ENCODE assay signal across 8 cellular contexts in genomic region chr5:42912184-42912766, GRCh38.
A peak's percentile ranks its signal among the peaks of the same experiment; 100 is the strongest.
DNase-seq lines count a peak whose midpoint lies in the region; ATAC-seq and TF ChIP-seq lines count a peak whose summit lies in the region.

No MANE protein-coding gene starts in this region.

- H3K27me3 ChIP-seq in CD4-positive, CD25-positive, alpha-beta regulatory T cell (ENCODE audit: control insufficient read depth, insufficient read depth, low read length) = peaks cover 5% of the 10 kb centered on the region
- no peaks in the 10 kb centered on the region for H3K27me3 ChIP-seq in HCT116 (ENCODE audit: insufficient read depth, low read length)

- peak; percentile 36 to 38 for ATAC-seq in CD4-positive, CD25-positive, alpha-beta regulatory T cell (ENCODE audit: low read depth in 2 of 2)
- ATAC-seq in HCT116 = peak; percentile 66
- no peak for ATAC-seq in GM21723 (IDR thresholded peaks at IDR 0.05; ENCODE audit: unreplicated experiment)
- ATAC-seq in HG03097 (IDR thresholded peaks at IDR 0.05; ENCODE audit: low FRiP score, unreplicated experiment) = no peak
- no peak for ATAC-seq in stimulated activated effector memory CD8-positive, alpha-beta T cell treated with anti-CD3 and anti-CD28 coated beads, Interleukin-12 subunit alpha, Interleukin-12 subunit beta, amount 100 ng/mL, for 72 hours

- peak; percentile 28 to 67 (median 63) for DNase-seq in CD4-positive, CD25-positive, alpha-beta regulatory T cell
- DNase-seq in HCT116 (ENCODE audit: low read depth, low spot score) (peak; percentile 51), OCI-M1 (lab: John Stamatoyannopoulos, UW) (peak; percentile 84), amniotic epithelial cell (ENCODE audit: low read depth) (peak; percentile 52), midbrain (lab: John Stamatoyannopoulos, UW) (peak; percentile 13)
- DNase-seq in stimulated activated effector memory CD8-positive, alpha-beta T cell treated with anti-CD3 and anti-CD28 coated beads, Interleukin-12 subunit alpha, Interleukin-12 subunit beta, amount 100 ng/mL, for 72 hours (ENCODE audit: low spot score in 2 of 2) = no peak

- no peaks in the 10 kb centered on the region for H3K9me3 Mint-ChIP-seq in CD4-positive, CD25-positive, alpha-beta regulatory T cell
- no peaks in the 10 kb centered on the region for H3K9me3 Mint-ChIP-seq in stimulated activated effector memory CD8-positive, alpha-beta T cell treated with anti-CD3 and anti-CD28 coated beads, Interleukin-12 subunit alpha, Interleukin-12 subunit beta, amount 100 ng/mL, for 72 hours

- H3K4me3 ChIP-seq in CD4-positive, CD25-positive, alpha-beta regulatory T cell (ENCODE audit: low read depth, low read length) = no peak overlapping the region
- peak overlapping the region; percentile 11 to 26; a peak in 2 of 4 replicates for H3K4me3 ChIP-seq in HCT116 (replicated peaks in 1 of 2; ENCODE audit: low read depth in 1 of 2, low read length in 2 of 2)

- no peak for TF ChIP-seq POLR2A in HCT116 (IDR thresholded peaks at IDR 0.05; ENCODE audit: borderline replicate concordance, extremely low read depth, insufficient read depth, insufficient read length)

- H3K27me3 Mint-ChIP-seq in CD4-positive, CD25-positive, alpha-beta regulatory T cell = peaks cover 13% of the 10 kb centered on the region

- no TSS peak for BruUV-seq in HCT116 (replicated peaks; lab: Mats Ljungman, UMichigan)

- H3K9me3 ChIP-seq in CD4-positive, CD25-positive, alpha-beta regulatory T cell (ENCODE audit: control insufficient read depth in 2 of 2, low read length in 2 of 2) = no peaks in the 10 kb centered on the region
- H3K9me3 ChIP-seq in HCT116 (ENCODE audit: control insufficient read depth in 1 of 2, insufficient read depth in 1 of 2, low read depth in 1 of 2, low read length in 2 of 2) = no peaks in the 10 kb centered on the region

- H3K27ac Mint-ChIP-seq in CD4-positive, CD25-positive, alpha-beta regulatory T cell = peak overlapping the region in 1 of 3 donors; percentile 37
- H3K27ac Mint-ChIP-seq in stimulated activated effector memory CD8-positive, alpha-beta T cell treated with anti-CD3 and anti-CD28 coated beads, Interleukin-12 subunit alpha, Interleukin-12 subunit beta, amount 100 ng/mL, for 72 hours = no peak overlapping the region

- peak; percentile 86 for TF ChIP-seq RAD21 in HCT116 (IDR thresholded peaks at IDR 0.05; ENCODE audit: low read depth)

- H3K36me3 Mint-ChIP-seq in CD4-positive, CD25-positive, alpha-beta regulatory T cell = no peaks in the 10 kb centered on the region
- peaks cover 15% of the 10 kb centered on the region for H3K36me3 Mint-ChIP-seq in stimulated activated effector memory CD8-positive, alpha-beta T cell treated with anti-CD3 and anti-CD28 coated beads, Interleukin-12 subunit alpha, Interleukin-12 subunit beta, amount 100 ng/mL, for 72 hours

- H2AFZ ChIP-seq in HCT116 (ENCODE audit: low read depth, low read length, poor library complexity, severe bottlenecking) = peak overlapping the region; percentile 97

- no peaks in the 10 kb centered on the region for H3K36me3 ChIP-seq in CD4-positive, CD25-positive, alpha-beta regulatory T cell (ENCODE audit: control insufficient read depth, insufficient read depth, low read length)
- H3K36me3 ChIP-seq in HCT116 (ENCODE audit: control insufficient read depth in 1 of 2, insufficient read depth in 2 of 2, low read length in 2 of 2) = no peaks in the 10 kb centered on the region

- POLR2A ChIA-PET in HCT116 (lab: Charles Lee) = interaction anchor here (0.9 to 1.3 kb wide), 3 partner anchors 58 to 572 kb away, joined by 3 read pairs; partner anchors contain the start of gene TMEM267

- peaks cover 10 to 18% (median 15%) of the 10 kb centered on the region in 4 donors for H3K4me1 Mint-ChIP-seq in CD4-positive, CD25-positive, alpha-beta regulatory T cell
- H3K4me1 Mint-ChIP-seq in stimulated activated effector memory CD8-positive, alpha-beta T cell treated with anti-CD3 and anti-CD28 coated beads, Interleukin-12 subunit alpha, Interleukin-12 subunit beta, amount 100 ng/mL, for 72 hours = peaks cover 15% of the 10 kb centered on the region

- RAD21 ChIA-PET in HCT116 (lab: Charles Lee; ENCODE audit: low non-redundant PET in 1 of 2, low total read pairs in 2 of 2, uncharacterized antibody in 2 of 2, unreplicated experiment in 2 of 2) = interaction anchor here (0.6 to 2.6 kb wide), 5 partner anchors 58 to 477 kb away, joined by 3 to 22 read pairs (median 4); no protein-coding TSS in a partner anchor

- H3K4me2 ChIP-seq in HCT116 (ENCODE audit: low read length) = peak overlapping the region; percentile 56

- H3K27ac ChIP-seq in CD4-positive, CD25-positive, alpha-beta regulatory T cell (ENCODE audit: insufficient read depth, low read length, poor library complexity, severe bottlenecking) = no peak overlapping the region
- H3K27ac ChIP-seq in HCT116 (ENCODE audit: low read depth, low read length) = no peak overlapping the region

- CTCF ChIA-PET in HCT116 (lab: Charles Lee) = interaction anchor here (0.6 to 3.5 kb wide), 14 partner anchors 11 to 572 kb away, joined by 3 to 47 read pairs (median 6); partner anchors contain the start of genes TMEM267 and ZNF131

- peak; percentile 62 to 85 (median 69) for TF ChIP-seq CTCF in HCT116 (IDR thresholded peaks at IDR 0.05 in 2 of 3, conservative IDR thresholded peaks at IDR 0.05 in 1 of 3; ENCODE audit: borderline replicate concordance in 1 of 3, insufficient read depth in 1 of 3, low read depth in 2 of 3, low read length in 2 of 3)

- peaks cover 11% of the 10 kb centered on the region for H3K4me1 ChIP-seq in CD4-positive, CD25-positive, alpha-beta regulatory T cell (ENCODE audit: control insufficient read depth, insufficient read depth, low read length, poor library complexity, severe bottlenecking)
- H3K4me1 ChIP-seq in HCT116 (ENCODE audit: control insufficient read depth in 1 of 2, insufficient read depth in 2 of 2, low read length in 2 of 2) = peaks cover 0 to 12% of the 10 kb centered on the region in 2 experiments; a peak in 3 of 4 replicates

- H4K20me1 ChIP-seq in HCT116 (ENCODE audit: insufficient read depth) = no peaks in the 10 kb centered on the region

- no peaks in the 10 kb centered on the region for H3K79me2 ChIP-seq in HCT116 (ENCODE audit: insufficient read depth, low read length)

- H3K4me3 Mint-ChIP-seq in CD4-positive, CD25-positive, alpha-beta regulatory T cell = no peak overlapping the region
- H3K4me3 Mint-ChIP-seq in stimulated activated effector memory CD8-positive, alpha-beta T cell treated with anti-CD3 and anti-CD28 coated beads, Interleukin-12 subunit alpha, Interleukin-12 subunit beta, amount 100 ng/mL, for 72 hours = no peak overlapping the region

- H3K9ac ChIP-seq in HCT116 (ENCODE audit: low read length) = no peak overlapping the region

- intact Hi-C loops in HCT116 (cut with micrococcal nuclease) = loop anchor here (1.0 to 10.0 kb wide), 6 partner anchors 59 to 477 kb away; partner anchors contain the start of gene ANXA2R

- H3K9me2 ChIP-seq in HCT116 (ENCODE audit: insufficient read depth) = no peaks in the 10 kb centered on the region

TF ChIP-seq in HCT116, 20 proteins besides CTCF, POLR2A, EP300 and RAD21 (continues in another document):
- TF ChIP-seq ATF3 (IDR thresholded peaks at IDR 0.05) (no peak), MAX (IDR thresholded peaks at IDR 0.05) (no peak), EZH2 (IDR thresholded peaks at IDR 0.05) (no peak), JUND (IDR thresholded peaks at IDR 0.05) (no peak), SP1 (IDR thresholded peaks at IDR 0.05; ENCODE audit: low read depth) (no peak), CEBPB (IDR thresholded peaks at IDR 0.05; ENCODE audit: low read depth) (no peak), EZH2phosphoT487 (IDR thresholded peaks at IDR 0.05; ENCODE audit: borderline replicate concordance) (no peak), SRF (IDR thresholded peaks at IDR 0.05; ENCODE audit: low read depth) (no peak), YY1 (IDR thresholded peaks at IDR 0.05; ENCODE audit: extremely low read depth, insufficient replicate concordance, low read depth, low read length) (no peak), TCF7L2 (IDR thresholded peaks at IDR 0.05; ENCODE audit: borderline replicate concordance, extremely low read depth, insufficient read depth, insufficient read length) (no peak), REST (IDR thresholded peaks at IDR 0.05; ENCODE audit: low read depth) (no peak), SIN3A (IDR thresholded peaks at IDR 0.05; ENCODE audit: low read depth) (no peak), FOSL1 (IDR thresholded peaks at IDR 0.05; ENCODE audit: low read depth) (no peak), POLR2AphosphoS5 (IDR thresholded peaks at IDR 0.05; ENCODE audit: low read depth, low read length) (no peak), CBX3 (IDR thresholded peaks at IDR 0.05; ENCODE audit: low read depth) (no peak)

Comparison
In these comparisons a context has a peak if more than half of its experiments do, and no peak if none do; other contexts are left out.
1. ATAC-seq: peak in CD4-positive, CD25-positive, alpha-beta regulatory T cell (2 of 2) and HCT116 (single experiment); none in GM21723 (single experiment), HG03097 (single experiment) and stimulated activated effector memory CD8-positive, alpha-beta T cell treated with anti-CD3 and anti-CD28 coated beads, Interleukin-12 subunit alpha, Interleukin-12 subunit beta, amount 100 ng/mL, for 72 hours (single experiment).
2. DNase-seq: peak in CD4-positive, CD25-positive, alpha-beta regulatory T cell (3 of 3), HCT116 (single experiment), OCI-M1 (single experiment), amniotic epithelial cell (single experiment) and midbrain (single experiment); none in stimulated activated effector memory CD8-positive, alpha-beta T cell treated with anti-CD3 and anti-CD28 coated beads, Interleukin-12 subunit alpha, Interleukin-12 subunit beta, amount 100 ng/mL, for 72 hours (0 of 2).